ENCODE assay signal across 16 cellular contexts in the genomic region with DNA sequence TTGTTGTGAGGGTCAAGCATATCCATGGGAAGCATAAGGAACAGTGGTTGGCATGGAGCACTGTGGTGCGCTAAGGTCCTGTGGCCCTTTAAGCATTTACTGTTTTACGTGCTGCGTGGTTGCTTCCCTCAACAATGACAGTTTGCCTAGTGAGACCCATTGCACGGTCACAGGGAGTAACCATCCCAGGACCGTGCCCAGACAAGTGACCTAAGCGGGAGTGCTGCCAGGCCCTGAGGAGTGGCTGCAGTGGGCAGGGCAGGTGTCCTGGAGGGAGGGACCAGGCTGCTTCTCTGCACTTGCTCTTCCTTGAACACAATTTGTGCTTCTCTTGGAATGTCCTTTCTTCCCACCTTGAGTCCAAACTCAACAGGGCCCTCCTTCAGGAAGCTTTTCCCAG.
DNase-seq lines count a peak whose midpoint lies in the region; ATAC-seq and TF ChIP-seq lines count a peak whose summit lies in the region.
"Had no signal": no experiment of that assay in that cellular context is flagged by ENCODE, and none has a peak within 500 bp of the region (broad histone marks: within the 10 kb centered on the region; RNA-seq: fewer than 3 reads in every experiment).

No MANE protein-coding gene starts in this region.

- H3K9me3 ChIP-seq in colonic mucosa: no peaks in the 10 kb centered on the region
- no peaks in the 10 kb centered on the region for H3K9me3 ChIP-seq in left lung
- H3K9me3 ChIP-seq in spleen: no peaks in the 10 kb centered on the region

- H3K4me3 ChIP-seq in colonic mucosa: no peak overlapping the region
- H3K4me3 ChIP-seq in left lung: no peak overlapping the region
- no peak overlapping the region for H3K4me3 ChIP-seq in spleen

- ATAC-seq in left lung: peak; percentile 9
- ATAC-seq in GM21390 (IDR thresholded peaks at IDR 0.05; ENCODE audit: unreplicated experiment): no peak
- ATAC-seq: activated naive CD4-positive, alpha-beta T cell treated with anti-CD3 and anti-CD28 coated beads, Interleukin-2, amount 50 U/mL, for 72 hours; activated T-cell treated with anti-CD3 and anti-CD28 coated beads, Interleukin-2, amount 50 U/mL, for 72 hours had no signal

- peak overlapping the region; percentile 27 to 71 for H3K9ac ChIP-seq in colonic mucosa (ENCODE audit: low read depth in 2 of 2, low read length in 2 of 2)

- TF ChIP-seq CTCF in colonic mucosa (IDR thresholded peaks at IDR 0.05): no peak
- no peak for TF ChIP-seq CTCF in left lung (IDR thresholded peaks at IDR 0.05)
- no peak for TF ChIP-seq CTCF in spleen (IDR thresholded peaks at IDR 0.05 in 8 of 11, conservative IDR thresholded peaks at IDR 0.05 in 3 of 11)

- peaks cover 24% of the 10 kb centered on the region for H3K4me1 ChIP-seq in colonic mucosa
- H3K4me1 ChIP-seq in left lung: peaks cover 23 to 36% of the 10 kb centered on the region in 2 donors
- H3K4me1 ChIP-seq in spleen: peaks cover 25 to 100% (median 62%) of the 10 kb centered on the region in 6 donors

- no peaks in the 10 kb centered on the region for H3K27me3 ChIP-seq in colonic mucosa
- H3K27me3 ChIP-seq in left lung: no peaks in the 10 kb centered on the region
- H3K27me3 ChIP-seq in spleen (replicated peaks in 1 of 7): no peaks in the 10 kb centered on the region

- H3K27ac ChIP-seq in colonic mucosa (peak overlapping the region; percentile 62), left lung (no peak overlapping the region), spleen (peak overlapping the region in 3 of 8 donors; percentile 71 to 85 (median 81))

- TF ChIP-seq POLR2A in spleen (IDR thresholded peaks at IDR 0.05): no peak

- WGBS in spleen, 5 donors: 87 to 96% (median 89%) methylated on average over 6 of the region's 6 CpGs

- H3K36me3 ChIP-seq in colonic mucosa (no peaks in the 10 kb centered on the region), left lung (peaks cover 0 to 15% of the 10 kb centered on the region in 2 donors), spleen (peaks cover 0 to 94% (median 23%) of the 10 kb centered on the region in 6 donors)

- intact Hi-C loops in colonic mucosa (cut with DNase I) (no loop called here), left lung (cut with DNase I) (no loop called here), spleen (cut with DNase I; ENCODE audit: low total_unique reads) (no loop called here)

- DNase-seq in LoVo (ENCODE audit: low spot score) (peak; percentile 40), colonic mucosa (peak; percentile 86), left lung (no peak), spleen (peak; percentile 47), kidney glomerular epithelial cell (lab: John Stamatoyannopoulos, UW) (no peak), COLO829 (ENCODE audit: low spot score) (no peak), retina (no peak)
- DNase-seq: activated CD4-positive, alpha-beta memory T cell treated with anti-CD3 and anti-CD28 coated beads, Interleukin-2, amount 10 ng/mL, durations not matched to agents 7 days and 5 days; activated T-cell treated with anti-CD3 and anti-CD28 coated beads, Interleukin-2, amount 50 U/mL, for 72 hours; NCI-H2029 treated with DMSO at 0.1 percent for 48 hours; NCI-H510A; nephron progenitor cell; SHP77; T-helper 2 cell had no signal

Comparison
In these comparisons a context has a peak if more than half of its experiments do, and no peak if none do; other contexts are left out.
1. DNase-seq: peak in LoVo (single experiment), colonic mucosa (single experiment) and spleen (single experiment); none in left lung (0 of 2), kidney glomerular epithelial cell (single experiment), COLO829 (single experiment) and retina (single experiment).